ENCODE assay signal across 1 cellular context in genomic region chr7:111210996-111211395, GRCh38.
TF ChIP-seq lines count a peak whose summit lies in the region.

No MANE protein-coding gene starts in this region.

TF ChIP-seq in IMR-90, 13 proteins besides CTCF, POLR2A, EP300 and RAD21 (continued from another document):
- TF ChIP-seq ELK1 (IDR thresholded peaks at IDR 0.05; ENCODE audit: borderline replicate concordance, low read depth, low read length) (no peak), MAZ (IDR thresholded peaks at IDR 0.05; ENCODE audit: borderline replicate concordance, low read depth, low read length) (no peak), BHLHE40 (IDR thresholded peaks at IDR 0.05; ENCODE audit: low read depth, low read length) (no peak), NFE2L2 (IDR thresholded peaks at IDR 0.05; ENCODE audit: low read depth, low read length) (no peak)
